In genomic region chr20:728022-728944, GRCh38 we compare ENCODE assay signal across 1 cellular context.
TF ChIP-seq lines count a peak whose summit lies in the region.

No MANE protein-coding gene starts in this region.

TF ChIP-seq in HepG2, 621 proteins besides CTCF, POLR2A, EP300 and RAD21 (continued from another document and continues in another):
- TF ChIP-seq ZFP82 (CRISPR knock-in tag; IDR thresholded peaks at IDR 0.05; ENCODE audit: borderline replicate concordance): peak; percentile 33; the same call in 1 of the 2 replicates
- TF ChIP-seq HCFC1 (IDR thresholded peaks at IDR 0.05; ENCODE audit: low read depth, low read length): no peak
- TF ChIP-seq TCF7L2 (IDR thresholded peaks at IDR 0.05; ENCODE audit: low read depth, low read length): no peak
- TF ChIP-seq RELA (CRISPR knock-in tag; IDR thresholded peaks at IDR 0.05): no peak
- no peak for TF ChIP-seq ZNF773 (CRISPR knock-in tag; IDR thresholded peaks at IDR 0.05; ENCODE audit: borderline replicate concordance)
- peak; percentile 59; the same call in 1 of the 2 replicates for TF ChIP-seq PITX1 (CRISPR knock-in tag; IDR thresholded peaks at IDR 0.05)
- TF ChIP-seq ZMYM3 (CRISPR knock-in tag; IDR thresholded peaks at IDR 0.05): peak; percentile 53; the same call in 1 of the 2 replicates
- TF ChIP-seq HNRNPK (IDR thresholded peaks at IDR 0.05; ENCODE audit: low read depth, low read length, poor library complexity, severe bottlenecking): no peak
- TF ChIP-seq HOXD1 (CRISPR knock-in tag; IDR thresholded peaks at IDR 0.05): 0 out of 2 replicates have a peak, but pooled peaks have one; percentile 27
- no peak for TF ChIP-seq ZNF367 (CRISPR knock-in tag; IDR thresholded peaks at IDR 0.05; ENCODE audit: borderline replicate concordance)
- TF ChIP-seq KAT7 (CRISPR knock-in tag; IDR thresholded peaks at IDR 0.05; ENCODE audit: borderline replicate concordance): no peak
- TF ChIP-seq PLSCR1 (CRISPR knock-in tag; IDR thresholded peaks at IDR 0.05; ENCODE audit: borderline replicate concordance): no peak
- no peak for TF ChIP-seq ATRX (CRISPR knock-in tag; IDR thresholded peaks at IDR 0.05; ENCODE audit: borderline replicate concordance)
- TF ChIP-seq, protein P1, sequence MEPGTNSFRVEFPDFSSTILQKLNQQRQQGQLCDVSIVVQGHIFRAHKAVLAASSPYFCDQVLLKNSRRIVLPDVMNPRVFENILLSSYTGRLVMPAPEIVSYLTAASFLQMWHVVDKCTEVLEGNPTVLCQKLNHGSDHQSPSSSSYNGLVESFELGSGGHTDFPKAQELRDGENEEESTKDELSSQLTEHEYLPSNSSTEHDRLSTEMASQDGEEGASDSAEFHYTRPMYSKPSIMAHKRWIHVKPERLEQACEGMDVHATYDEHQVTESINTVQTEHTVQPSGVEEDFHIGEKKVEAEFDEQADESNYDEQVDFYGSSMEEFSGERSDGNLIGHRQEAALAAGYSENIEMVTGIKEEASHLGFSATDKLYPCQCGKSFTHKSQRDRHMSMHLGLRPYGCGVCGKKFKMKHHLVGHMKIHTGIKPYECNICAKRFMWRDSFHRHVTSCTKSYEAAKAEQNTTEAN (CRISPR knock-in tag; conservative IDR thresholded peaks at IDR 0.05): no peak
- no peak for TF ChIP-seq GLI4 (CRISPR knock-in tag; IDR thresholded peaks at IDR 0.05; ENCODE audit: borderline replicate concordance)
- TF ChIP-seq, protein P2, sequence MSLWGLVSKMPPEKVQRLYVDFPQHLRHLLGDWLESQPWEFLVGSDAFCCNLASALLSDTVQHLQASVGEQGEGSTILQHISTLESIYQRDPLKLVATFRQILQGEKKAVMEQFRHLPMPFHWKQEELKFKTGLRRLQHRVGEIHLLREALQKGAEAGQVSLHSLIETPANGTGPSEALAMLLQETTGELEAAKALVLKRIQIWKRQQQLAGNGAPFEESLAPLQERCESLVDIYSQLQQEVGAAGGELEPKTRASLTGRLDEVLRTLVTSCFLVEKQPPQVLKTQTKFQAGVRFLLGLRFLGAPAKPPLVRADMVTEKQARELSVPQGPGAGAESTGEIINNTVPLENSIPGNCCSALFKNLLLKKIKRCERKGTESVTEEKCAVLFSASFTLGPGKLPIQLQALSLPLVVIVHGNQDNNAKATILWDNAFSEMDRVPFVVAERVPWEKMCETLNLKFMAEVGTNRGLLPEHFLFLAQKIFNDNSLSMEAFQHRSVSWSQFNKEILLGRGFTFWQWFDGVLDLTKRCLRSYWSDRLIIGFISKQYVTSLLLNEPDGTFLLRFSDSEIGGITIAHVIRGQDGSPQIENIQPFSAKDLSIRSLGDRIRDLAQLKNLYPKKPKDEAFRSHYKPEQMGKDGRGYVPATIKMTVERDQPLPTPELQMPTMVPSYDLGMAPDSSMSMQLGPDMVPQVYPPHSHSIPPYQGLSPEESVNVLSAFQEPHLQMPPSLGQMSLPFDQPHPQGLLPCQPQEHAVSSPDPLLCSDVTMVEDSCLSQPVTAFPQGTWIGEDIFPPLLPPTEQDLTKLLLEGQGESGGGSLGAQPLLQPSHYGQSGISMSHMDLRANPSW (CRISPR knock-in tag; IDR thresholded peaks at IDR 0.05; ENCODE audit: borderline replicate concordance): no peak
- no peak for TF ChIP-seq POLR2AphosphoS5 (IDR thresholded peaks at IDR 0.05; ENCODE audit: low read depth, low read length)
- no peak for TF ChIP-seq TSC22D2 (CRISPR knock-in tag; IDR thresholded peaks at IDR 0.05; ENCODE audit: borderline replicate concordance)
- no peak for TF ChIP-seq ZNF780A (CRISPR knock-in tag; IDR thresholded peaks at IDR 0.05)
- TF ChIP-seq, protein P3, sequence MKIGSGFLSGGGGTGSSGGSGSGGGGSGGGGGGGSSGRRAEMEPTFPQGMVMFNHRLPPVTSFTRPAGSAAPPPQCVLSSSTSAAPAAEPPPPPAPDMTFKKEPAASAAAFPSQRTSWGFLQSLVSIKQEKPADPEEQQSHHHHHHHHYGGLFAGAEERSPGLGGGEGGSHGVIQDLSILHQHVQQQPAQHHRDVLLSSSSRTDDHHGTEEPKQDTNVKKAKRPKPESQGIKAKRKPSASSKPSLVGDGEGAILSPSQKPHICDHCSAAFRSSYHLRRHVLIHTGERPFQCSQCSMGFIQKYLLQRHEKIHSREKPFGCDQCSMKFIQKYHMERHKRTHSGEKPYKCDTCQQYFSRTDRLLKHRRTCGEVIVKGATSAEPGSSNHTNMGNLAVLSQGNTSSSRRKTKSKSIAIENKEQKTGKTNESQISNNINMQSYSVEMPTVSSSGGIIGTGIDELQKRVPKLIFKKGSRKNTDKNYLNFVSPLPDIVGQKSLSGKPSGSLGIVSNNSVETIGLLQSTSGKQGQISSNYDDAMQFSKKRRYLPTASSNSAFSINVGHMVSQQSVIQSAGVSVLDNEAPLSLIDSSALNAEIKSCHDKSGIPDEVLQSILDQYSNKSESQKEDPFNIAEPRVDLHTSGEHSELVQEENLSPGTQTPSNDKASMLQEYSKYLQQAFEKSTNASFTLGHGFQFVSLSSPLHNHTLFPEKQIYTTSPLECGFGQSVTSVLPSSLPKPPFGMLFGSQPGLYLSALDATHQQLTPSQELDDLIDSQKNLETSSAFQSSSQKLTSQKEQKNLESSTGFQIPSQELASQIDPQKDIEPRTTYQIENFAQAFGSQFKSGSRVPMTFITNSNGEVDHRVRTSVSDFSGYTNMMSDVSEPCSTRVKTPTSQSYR (CRISPR knock-in tag; IDR thresholded peaks at IDR 0.05; ENCODE audit: borderline replicate concordance): no peak
- TF ChIP-seq, protein P4, sequence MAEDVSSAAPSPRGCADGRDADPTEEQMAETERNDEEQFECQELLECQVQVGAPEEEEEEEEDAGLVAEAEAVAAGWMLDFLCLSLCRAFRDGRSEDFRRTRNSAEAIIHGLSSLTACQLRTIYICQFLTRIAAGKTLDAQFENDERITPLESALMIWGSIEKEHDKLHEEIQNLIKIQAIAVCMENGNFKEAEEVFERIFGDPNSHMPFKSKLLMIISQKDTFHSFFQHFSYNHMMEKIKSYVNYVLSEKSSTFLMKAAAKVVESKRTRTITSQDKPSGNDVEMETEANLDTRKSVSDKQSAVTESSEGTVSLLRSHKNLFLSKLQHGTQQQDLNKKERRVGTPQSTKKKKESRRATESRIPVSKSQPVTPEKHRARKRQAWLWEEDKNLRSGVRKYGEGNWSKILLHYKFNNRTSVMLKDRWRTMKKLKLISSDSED (CRISPR knock-in tag; IDR thresholded peaks at IDR 0.05): no peak
- TF ChIP-seq KDM6A (CRISPR knock-in tag; IDR thresholded peaks at IDR 0.05; ENCODE audit: low read depth): no peak
- TF ChIP-seq, protein P5, sequence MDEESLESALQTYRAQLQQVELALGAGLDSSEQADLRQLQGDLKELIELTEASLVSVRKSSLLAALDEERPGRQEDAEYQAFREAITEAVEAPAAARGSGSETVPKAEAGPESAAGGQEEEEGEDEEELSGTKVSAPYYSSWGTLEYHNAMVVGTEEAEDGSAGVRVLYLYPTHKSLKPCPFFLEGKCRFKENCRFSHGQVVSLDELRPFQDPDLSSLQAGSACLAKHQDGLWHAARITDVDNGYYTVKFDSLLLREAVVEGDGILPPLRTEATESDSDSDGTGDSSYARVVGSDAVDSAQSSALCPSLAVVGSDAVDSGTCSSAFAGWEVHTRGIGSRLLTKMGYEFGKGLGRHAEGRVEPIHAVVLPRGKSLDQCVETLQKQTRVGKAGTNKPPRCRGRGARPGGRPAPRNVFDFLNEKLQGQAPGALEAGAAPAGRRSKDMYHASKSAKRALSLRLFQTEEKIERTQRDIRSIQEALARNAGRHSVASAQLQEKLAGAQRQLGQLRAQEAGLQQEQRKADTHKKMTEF (CRISPR knock-in tag; IDR thresholded peaks at IDR 0.05): peak; percentile 66
- TF ChIP-seq KAT8 (CRISPR knock-in tag; IDR thresholded peaks at IDR 0.05): no peak
- no peak for TF ChIP-seq ZNF33A (CRISPR knock-in tag; IDR thresholded peaks at IDR 0.05; ENCODE audit: borderline replicate concordance)
- TF ChIP-seq PAX8 (CRISPR knock-in tag; IDR thresholded peaks at IDR 0.05; ENCODE audit: borderline replicate concordance): 0 out of 2 replicates have a peak, but pooled peaks have one; percentile 30
- TF ChIP-seq ZMAT3 (CRISPR knock-in tag; conservative IDR thresholded peaks at IDR 0.05): no peak; the same call in 1 of the 2 replicates
- no peak for TF ChIP-seq ZNF549 (CRISPR knock-in tag; IDR thresholded peaks at IDR 0.05)
- no peak for TF ChIP-seq SOX13 (IDR thresholded peaks at IDR 0.05)
- peak in 1 of 2 experiments; percentile 22; a peak in 1 of 4 replicates for TF ChIP-seq SOX13 (CRISPR knock-in tag; conservative IDR thresholded peaks at IDR 0.05 in 1 of 2, IDR thresholded peaks at IDR 0.05 in 1 of 2)
- TF ChIP-seq SCMH1 (CRISPR knock-in tag; IDR thresholded peaks at IDR 0.05; ENCODE audit: borderline replicate concordance): no peak
- peak; percentile 43; the same call in 1 of the 2 replicates for TF ChIP-seq ZBTB10 (CRISPR knock-in tag; IDR thresholded peaks at IDR 0.05; ENCODE audit: borderline replicate concordance)
- TF ChIP-seq HES4 (CRISPR knock-in tag; IDR thresholded peaks at IDR 0.05; ENCODE audit: borderline replicate concordance): no peak; the same call in 1 of the 2 replicates
- TF ChIP-seq ZNF772 (CRISPR knock-in tag; IDR thresholded peaks at IDR 0.05): no peak; the same call in 1 of the 2 replicates
- no peak for TF ChIP-seq MBD4 (IDR thresholded peaks at IDR 0.05; ENCODE audit: borderline replicate concordance, low read length)
- no peak for TF ChIP-seq NR2F1 (CRISPR knock-in tag; IDR thresholded peaks at IDR 0.05)
- TF ChIP-seq, protein P6, sequence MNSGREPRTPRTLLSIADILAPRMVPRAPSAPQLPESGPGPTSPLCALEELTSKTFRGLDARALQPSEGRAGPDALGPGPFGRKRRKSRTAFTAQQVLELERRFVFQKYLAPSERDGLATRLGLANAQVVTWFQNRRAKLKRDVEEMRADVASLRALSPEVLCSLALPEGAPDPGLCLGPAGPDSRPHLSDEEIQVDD (CRISPR knock-in tag; IDR thresholded peaks at IDR 0.05; ENCODE audit: borderline replicate concordance): 0 out of 2 replicates have a peak, but pooled peaks have one; percentile 48
- TF ChIP-seq, protein P7, sequence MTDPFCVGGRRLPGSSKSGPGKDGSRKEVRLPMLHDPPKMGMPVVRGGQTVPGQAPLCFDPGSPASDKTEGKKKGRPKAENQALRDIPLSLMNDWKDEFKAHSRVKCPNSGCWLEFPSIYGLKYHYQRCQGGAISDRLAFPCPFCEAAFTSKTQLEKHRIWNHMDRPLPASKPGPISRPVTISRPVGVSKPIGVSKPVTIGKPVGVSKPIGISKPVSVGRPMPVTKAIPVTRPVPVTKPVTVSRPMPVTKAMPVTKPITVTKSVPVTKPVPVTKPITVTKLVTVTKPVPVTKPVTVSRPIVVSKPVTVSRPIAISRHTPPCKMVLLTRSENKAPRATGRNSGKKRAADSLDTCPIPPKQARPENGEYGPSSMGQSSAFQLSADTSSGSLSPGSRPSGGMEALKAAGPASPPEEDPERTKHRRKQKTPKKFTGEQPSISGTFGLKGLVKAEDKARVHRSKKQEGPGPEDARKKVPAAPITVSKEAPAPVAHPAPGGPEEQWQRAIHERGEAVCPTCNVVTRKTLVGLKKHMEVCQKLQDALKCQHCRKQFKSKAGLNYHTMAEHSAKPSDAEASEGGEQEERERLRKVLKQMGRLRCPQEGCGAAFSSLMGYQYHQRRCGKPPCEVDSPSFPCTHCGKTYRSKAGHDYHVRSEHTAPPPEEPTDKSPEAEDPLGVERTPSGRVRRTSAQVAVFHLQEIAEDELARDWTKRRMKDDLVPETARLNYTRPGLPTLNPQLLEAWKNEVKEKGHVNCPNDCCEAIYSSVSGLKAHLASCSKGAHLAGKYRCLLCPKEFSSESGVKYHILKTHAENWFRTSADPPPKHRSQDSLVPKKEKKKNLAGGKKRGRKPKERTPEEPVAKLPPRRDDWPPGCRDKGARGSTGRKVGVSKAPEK (CRISPR knock-in tag; IDR thresholded peaks at IDR 0.05; ENCODE audit: borderline replicate concordance): peak; percentile 90; the same call in 1 of the 2 replicates
- TF ChIP-seq JUNB (CRISPR knock-in tag; IDR thresholded peaks at IDR 0.05; ENCODE audit: borderline replicate concordance): no peak
- no peak for TF ChIP-seq HMG20B (CRISPR knock-in tag; conservative IDR thresholded peaks at IDR 0.05)
- TF ChIP-seq ZNF572 (CRISPR knock-in tag; IDR thresholded peaks at IDR 0.05): no peak; the same call in 1 of the 2 replicates
